Comparison of ENCODE assay signal across 25 cellular contexts in the genomic region with DNA sequence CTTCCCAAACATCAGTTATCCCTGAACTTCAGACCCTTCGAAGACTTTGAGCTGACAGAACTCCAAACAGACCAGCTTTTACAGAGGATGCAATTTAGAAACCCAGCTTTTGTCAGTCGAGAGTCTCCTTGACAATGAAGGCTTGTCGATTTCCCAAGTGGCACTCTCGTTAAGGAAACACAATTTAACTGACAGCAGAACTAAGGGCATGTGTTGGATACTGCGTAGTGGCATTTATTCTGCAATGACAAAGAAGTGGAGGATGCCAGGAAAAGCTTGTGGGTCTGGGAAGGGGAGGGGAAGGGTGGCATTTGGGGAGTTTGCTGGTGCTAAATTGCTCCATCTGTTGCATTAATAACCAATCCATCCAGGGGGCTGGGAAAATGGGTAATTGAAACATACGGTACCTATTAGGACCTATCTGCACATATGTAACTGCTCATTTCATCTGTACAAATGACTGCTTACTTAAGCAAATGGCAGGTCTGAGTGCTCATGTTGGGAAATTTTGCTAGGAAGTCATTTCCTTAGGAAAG.
DNase-seq lines count a peak whose midpoint lies in the region; ATAC-seq and TF ChIP-seq lines count a peak whose summit lies in the region.
"Had no signal": no experiment of that assay in that cellular context is flagged by ENCODE, and none has a peak within 500 bp of the region (broad histone marks: within the 10 kb centered on the region; RNA-seq: fewer than 3 reads in every experiment).

No MANE protein-coding gene starts in this region.

- H2BK5ac ChIP-seq in trophoblast cell (ENCODE audit: low read depth, low read length, poor library complexity): no peak overlapping the region

- no peak overlapping the region for H2BK12ac ChIP-seq in trophoblast cell (ENCODE audit: low read length)

- no peak overlapping the region for H4K91ac ChIP-seq in trophoblast cell (ENCODE audit: low read depth, low read length)

- peak overlapping the region in 3 of 5 experiments; percentile 32 to 66 (median 64) for H3K27ac Mint-ChIP-seq in brain
- H3K27ac Mint-ChIP-seq: CD4-positive, alpha-beta memory T cell; T-cell had no signal

- DNase-seq in NCI-H82 (lab: John Stamatoyannopoulos, UW) (peak; percentile 38), NCI-H82 treated with DMSO at 0.1 percent for 48 hours (lab: John Stamatoyannopoulos, UW; ENCODE audit: unreplicated experiment) (no peak), NCI-H69 (lab: John Stamatoyannopoulos, UW) (peak; percentile 81), trophoblast cell (no peak), C1 segment of cervical spinal cord (lab: John Stamatoyannopoulos, UW) (no peak), NCI-H187 treated with DMSO at 0.1 percent for 48 hours (lab: John Stamatoyannopoulos, UW) (no peak)
- DNase-seq: Caco-2; CD4-positive, alpha-beta memory T cell; DMS153; GF-D8; IMR-90; NCI-H1092 treated with DMSO at 0.1 percent for 48 hours; NCI-H1436 treated with DMSO at 0.1 percent for 48 hours; NCI-H2107; NCI-H345; PC-9; RPMI8226; SHP77; T-cell had no signal

- H3K4me1 Mint-ChIP-seq in brain: peaks cover 32% of the 10 kb centered on the region
- H3K4me1 Mint-ChIP-seq: CD4-positive, alpha-beta memory T cell; T-cell had no signal

- peak overlapping the region in 1 of 5 experiments; percentile 16 for H3K4me3 Mint-ChIP-seq in brain
- H3K4me3 Mint-ChIP-seq: CD4-positive, alpha-beta memory T cell; T-cell had no signal

- H3K4me3 ChIP-seq in trophoblast cell (ENCODE audit: low read depth, low read length): no peak overlapping the region
- H3K4me3 ChIP-seq: A549, BLaER1, PC-9, SK-N-MC had no signal

- no peak overlapping the region for H3K27ac ChIP-seq in trophoblast cell (ENCODE audit: low read depth, low read length)
- H3K27ac ChIP-seq: A549, BLaER1, KMS-11, PC-9, SK-N-MC had no signal

- H3K14ac ChIP-seq in trophoblast cell (ENCODE audit: low read length): no peak overlapping the region

- no peaks in the 10 kb centered on the region for H3K79me2 ChIP-seq in trophoblast cell (ENCODE audit: control insufficient read depth, insufficient read depth, low read length, poor library complexity)

- no peak overlapping the region for H3K4ac ChIP-seq in trophoblast cell (ENCODE audit: low read depth, low read length)

- H3K23ac ChIP-seq in trophoblast cell (ENCODE audit: low read length): no peak overlapping the region

- H3K27me3 ChIP-seq in trophoblast cell (ENCODE audit: insufficient read depth, low read length): no peaks in the 10 kb centered on the region
- H3K27me3 ChIP-seq: BLaER1 had no signal

- H3K36me3 ChIP-seq in trophoblast cell (ENCODE audit: control insufficient read depth in 1 of 2, insufficient read depth in 2 of 2, low read length in 2 of 2): no peaks in the 10 kb centered on the region
- H3K36me3 ChIP-seq: BLaER1 had no signal

- H2BK120ac ChIP-seq in trophoblast cell (ENCODE audit: insufficient read depth, low read length, poor library complexity): no peak overlapping the region

- peaks cover 1% of the 10 kb centered on the region for H3K9me3 ChIP-seq in trophoblast cell (ENCODE audit: insufficient read depth, low read depth, low read length)
- H3K9me3 ChIP-seq: A549, Caco-2 had no signal

- peaks cover 6 to 12% (median 9%) of the 10 kb centered on the region in 5 experiments for H3K9me3 Mint-ChIP-seq in brain

- H4K12ac ChIP-seq in trophoblast cell (ENCODE audit: low read depth, low read length): no peak overlapping the region

- H3K4me1 ChIP-seq in trophoblast cell (ENCODE audit: control insufficient read depth in 1 of 2, insufficient read depth in 2 of 2, low read length in 2 of 2): peaks cover 4 to 11% of the 10 kb centered on the region in 2 experiments
- H3K4me1 ChIP-seq: A549, BLaER1, Caco-2 had no signal

- peaks cover 9% of the 10 kb centered on the region for H3K27me3 Mint-ChIP-seq in brain

- peaks cover 5% of the 10 kb centered on the region for H3K79me1 ChIP-seq in trophoblast cell (ENCODE audit: low read length)

- no peak for ATAC-seq in GM18907 (IDR thresholded peaks at IDR 0.05; ENCODE audit: unreplicated experiment)
- ATAC-seq: A549, T-cell had no signal

- H3K36me3 Mint-ChIP-seq in brain: no peaks in the 10 kb centered on the region
- H3K36me3 Mint-ChIP-seq: CD4-positive, alpha-beta memory T cell; T-cell had no signal

- TF ChIP-seq CTCF in brain (conservative IDR thresholded peaks at IDR 0.05): no peak

- H3K9ac ChIP-seq in trophoblast cell (ENCODE audit: low read length): no peak overlapping the region
- H3K9ac ChIP-seq: BLaER1, KMS-11 had no signal

- no peak overlapping the region for H4K8ac ChIP-seq in trophoblast cell (ENCODE audit: low read depth, low read length)

- no peak overlapping the region for H2AK5ac ChIP-seq in trophoblast cell (ENCODE audit: low read length)

- H3K4me2 ChIP-seq in trophoblast cell (ENCODE audit: low read length): no peak overlapping the region
- H3K4me2 ChIP-seq: A549, BLaER1, KMS-11, PC-9 had no signal

- H3K18ac ChIP-seq in trophoblast cell (ENCODE audit: low read length): no peak overlapping the region

- no CpG with 5 or more reads among the region's 6 CpGs for WGBS in trophoblast cell (ENCODE audit: extremely low coverage, insufficient coverage, insufficient read length)

- no peak overlapping the region for H2AFZ ChIP-seq in trophoblast cell (ENCODE audit: insufficient read depth, low read length, poor library complexity)
- H2AFZ ChIP-seq: PC-9 had no signal

Comparison
In these comparisons a context has a peak if more than half of its experiments do, and no peak if none do; other contexts are left out.
1. DNase-seq: peak in NCI-H82 (single experiment) and NCI-H69 (single experiment); none in NCI-H82 treated with DMSO at 0.1 percent for 48 hours (single experiment), trophoblast cell (0 of 2), C1 segment of cervical spinal cord (0 of 14) and NCI-H187 treated with DMSO at 0.1 percent for 48 hours (single experiment).